ENCODE assay signal across 8 cellular contexts in genomic region chr9:136538599-136539426, GRCh38. TPM values are rescaled to one million over a fixed set of nuclear protein-coding genes. Genes with fewer than 3 reads are reported as not detected.
DNase-seq lines count a peak whose midpoint lies in the region; ATAC-seq lines count a peak whose summit lies in the region.

No MANE protein-coding gene starts in this region.

- peak overlapping the region; percentile 82 for H3K27ac ChIP-seq in caudate nucleus (ENCODE audit: low read depth, low read length)

- peak; percentile 39 for ATAC-seq in GM19395 (IDR thresholded peaks at IDR 0.05; ENCODE audit: unreplicated experiment)
- peak; percentile 72 for ATAC-seq in T-helper 17 cell
- no peak for ATAC-seq in HG03025 (IDR thresholded peaks at IDR 0.05; ENCODE audit: low FRiP score, unreplicated experiment)
- ATAC-seq in GM21825 (IDR thresholded peaks at IDR 0.05; ENCODE audit: unreplicated experiment): no peak

- in situ Hi-C loops in G401 (cut with HindIII; ENCODE audit: low sequenced_read_pairs): no loop called here

- H3K4me1 Mint-ChIP-seq in T-helper 17 cell: peaks cover 40% of the 10 kb centered on the region

- peak overlapping the region; percentile 91 for H3K27ac Mint-ChIP-seq in T-helper 17 cell

- peak; percentile 23 to 54 (median 38) for DNase-seq in T-helper 17 cell
- DNase-seq in caudate nucleus (lab: John Stamatoyannopoulos, UW): peak in 5 of 61 donors; percentile 18 to 41 (median 27)
- DNase-seq in pons (ENCODE audit: low spot score): peak; percentile 55
- no peak for DNase-seq in NCI-H446 (lab: John Stamatoyannopoulos, UW)
- DNase-seq in G401 (ENCODE audit: low spot score): no peak

- peak overlapping the region; percentile 91 for H3K4me3 Mint-ChIP-seq in T-helper 17 cell

- H3K9me3 ChIP-seq in T-helper 17 cell (ENCODE audit: control insufficient read depth, low read length, poor library complexity, severe bottlenecking): no peaks in the 10 kb centered on the region

- no peaks in the 10 kb centered on the region for H3K27me3 Mint-ChIP-seq in T-helper 17 cell

- no peaks in the 10 kb centered on the region for H3K36me3 Mint-ChIP-seq in T-helper 17 cell (ENCODE audit: low read depth)

RNA-seq across cellular contexts. Expression of gene NOTCH1, which starts 7.0 kb away (rescaled TPM):
- total RNA-seq in T-helper 17 cell: 10 to 100 TPM; 31.7 to 37.5 TPM
- total RNA-seq in G401 (2014; rRNA removed; shearing (Covaris generic)): 10.9 and 13.8 TPM in 2 replicates

RNA-seq across cellular contexts. Expression of gene SEC16A, which starts 56.0 kb away (rescaled TPM):
- total RNA-seq in T-helper 17 cell: 10 to 100 TPM; 71.7 to 74.7 TPM
- 4.1 and 7.2 TPM in 2 replicates for total RNA-seq in G401 (2014; rRNA removed; shearing (Covaris generic))

Comparison
In these comparisons a context has a peak if more than half of its experiments do, and no peak if none do; other contexts are left out.
1. ATAC-seq: peak in GM19395 (single experiment) and T-helper 17 cell (single experiment); none in HG03025 (single experiment) and GM21825 (single experiment).
2. DNase-seq: peak in T-helper 17 cell (3 of 3) and pons (single experiment); none in NCI-H446 (0 of 2) and G401 (single experiment).